In genomic region chr4:43163101-43163792, GRCh38 we compare ENCODE assay signal across 1 cellular context.
TF ChIP-seq lines count a peak whose summit lies in the region.

No MANE protein-coding gene starts in this region.

TF ChIP-seq in GM23338, 12 proteins besides CTCF, POLR2A, EP300 and RAD21 (continued from another document):
- TF ChIP-seq, protein P1, sequence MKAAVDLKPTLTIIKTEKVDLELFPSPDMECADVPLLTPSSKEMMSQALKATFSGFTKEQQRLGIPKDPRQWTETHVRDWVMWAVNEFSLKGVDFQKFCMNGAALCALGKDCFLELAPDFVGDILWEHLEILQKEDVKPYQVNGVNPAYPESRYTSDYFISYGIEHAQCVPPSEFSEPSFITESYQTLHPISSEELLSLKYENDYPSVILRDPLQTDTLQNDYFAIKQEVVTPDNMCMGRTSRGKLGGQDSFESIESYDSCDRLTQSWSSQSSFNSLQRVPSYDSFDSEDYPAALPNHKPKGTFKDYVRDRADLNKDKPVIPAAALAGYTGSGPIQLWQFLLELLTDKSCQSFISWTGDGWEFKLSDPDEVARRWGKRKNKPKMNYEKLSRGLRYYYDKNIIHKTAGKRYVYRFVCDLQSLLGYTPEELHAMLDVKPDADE (IDR thresholded peaks at IDR 0.05) = no peak
- TF ChIP-seq ZNF331 (CRISPR knock-in tag; IDR thresholded peaks at IDR 0.05; ENCODE audit: low read depth) = no peak
